In genomic region chr22:46732041-46732379, GRCh38 we compare ENCODE assay signal across 13 cellular contexts. TPM values are rescaled to one million over a fixed set of nuclear protein-coding genes. Genes with fewer than 3 reads are reported as not detected.
DNase-seq lines count a peak whose midpoint lies in the region; ATAC-seq and TF ChIP-seq lines count a peak whose summit lies in the region.
"Had no signal": no experiment of that assay in that cellular context is flagged by ENCODE, and none has a peak within 500 bp of the region (broad histone marks: within the 10 kb centered on the region; RNA-seq: fewer than 3 reads in every experiment).

No MANE protein-coding gene starts in this region.

- no TSS peak for BruUV-seq in mammary epithelial cell (replicated peaks; lab: Mats Ljungman, UMichigan)

- ATAC-seq in activated T-cell treated with anti-CD3 and anti-CD28 coated beads, Interleukin-2, amount 50 U/mL, for 72 hours (replicated peaks in 1 of 2): no peak
- no peak for ATAC-seq in activated T-cell treated with anti-CD3 and anti-CD28 coated beads, Interleukin-2, amount 50 U/mL, for 4 hours
- ATAC-seq in right lobe of liver (peak; percentile 2 to 24 (median 14)), GM18909 (IDR thresholded peaks at IDR 0.05; ENCODE audit: poor library complexity, unreplicated experiment) (no peak)
- ATAC-seq: A549 had no signal

- H3K4me2 ChIP-seq in mammary epithelial cell (ENCODE audit: insufficient read depth, low read depth, low read length): peak overlapping the region; percentile 65
- H3K4me2 ChIP-seq: A549 had no signal

- TF ChIP-seq EP300 in suprapubic skin (IDR thresholded peaks at IDR 0.05): no peak

- H3K9me3 ChIP-seq in mammary epithelial cell (replicated peaks; ENCODE audit: insufficient read depth, low read length) (no peaks in the 10 kb centered on the region), right lobe of liver (no peaks in the 10 kb centered on the region), suprapubic skin (no peaks in the 10 kb centered on the region)
- H3K9me3 ChIP-seq: A549, upper lobe of right lung had no signal

- TF ChIP-seq POLR2A in right lobe of liver (IDR thresholded peaks at IDR 0.05) (no peak), suprapubic skin (IDR thresholded peaks at IDR 0.05) (no peak)

- peaks cover 19% of the 10 kb centered on the region for H3K4me1 ChIP-seq in mammary epithelial cell (ENCODE audit: insufficient read depth, low read length)
- H3K4me1 ChIP-seq in right lobe of liver: peaks cover 0 to 94% (median 44%) of the 10 kb centered on the region in 4 donors
- peaks cover 65% of the 10 kb centered on the region for H3K4me1 ChIP-seq in suprapubic skin

- intact Hi-C loops in mammary epithelial cell (cut with micrococcal nuclease): no loop called here
- intact Hi-C loops in right lobe of liver (cut with DNase I): no loop called here
- intact Hi-C loops in posterior vena cava (cut with DNase I): no loop called here

- H3K4me1 Mint-ChIP-seq in activated T-cell treated with anti-CD3 and anti-CD28 coated beads, Interleukin-2, amount 50 U/mL, for 72 hours (ENCODE audit: low read depth): peaks cover 63% of the 10 kb centered on the region
- H3K4me1 Mint-ChIP-seq in activated T-cell treated with anti-CD3 and anti-CD28 coated beads, Interleukin-2, amount 50 U/mL, for 4 hours (ENCODE audit: low read depth): peaks cover 72% of the 10 kb centered on the region

- H3K36me3 Mint-ChIP-seq in activated T-cell treated with anti-CD3 and anti-CD28 coated beads, Interleukin-2, amount 50 U/mL, for 72 hours (ENCODE audit: insufficient read depth in 2 of 2): peaks cover 0 to 5% of the 10 kb centered on the region in 2 donors
- peaks cover 3% of the 10 kb centered on the region for H3K36me3 Mint-ChIP-seq in activated T-cell treated with anti-CD3 and anti-CD28 coated beads, Interleukin-2, amount 50 U/mL, for 4 hours (ENCODE audit: insufficient read depth)

- H3K36me3 ChIP-seq in mammary epithelial cell (ENCODE audit: insufficient read depth, low read length) (peaks cover 2% of the 10 kb centered on the region), right lobe of liver (peaks cover 0 to 2% (median 0%) of the 10 kb centered on the region in 4 donors), suprapubic skin (peaks cover 8% of the 10 kb centered on the region)
- H3K36me3 ChIP-seq: upper lobe of right lung had no signal

- no peaks in the 10 kb centered on the region for H3K27me3 Mint-ChIP-seq in activated T-cell treated with anti-CD3 and anti-CD28 coated beads, Interleukin-2, amount 50 U/mL, for 72 hours (ENCODE audit: low read depth)
- no peaks in the 10 kb centered on the region for H3K27me3 Mint-ChIP-seq in activated T-cell treated with anti-CD3 and anti-CD28 coated beads, Interleukin-2, amount 50 U/mL, for 4 hours (ENCODE audit: low read depth)
- H3K27me3 Mint-ChIP-seq: IgD-negative memory B cell had no signal

- dilution Hi-C loops in mammary epithelial cell (cut with HindIII; ENCODE audit: low sequenced_read_pairs): no loop called here

- H3K27me3 ChIP-seq in mammary epithelial cell (ENCODE audit: insufficient read depth, low read length) (no peaks in the 10 kb centered on the region), right lobe of liver (no peaks in the 10 kb centered on the region), suprapubic skin (no peaks in the 10 kb centered on the region)
- H3K27me3 ChIP-seq: upper lobe of right lung had no signal

- CTCF ChIA-PET in mammary epithelial cell (lab: Charles Lee; ENCODE audit: low non-redundant PET): no interaction called here

- WGBS in mammary epithelial cell (ENCODE audit: low coverage, missing lambda C conversion rate): 83% methylated on average over 3 of the region's 14 CpGs
- WGBS in right lobe of liver (ENCODE audit: insufficient coverage, low coverage, low lambda C conversion rate, missing lambda C conversion rate): 21% methylated on average over 13 of the region's 14 CpGs
- WGBS in suprapubic skin: 90% methylated on average over 14 of the region's 14 CpGs

- H3K4me3 ChIP-seq in mammary epithelial cell (replicated peaks in 1 of 3; ENCODE audit: insufficient read depth in 1 of 3, low read depth in 2 of 3, low read length in 3 of 3) (no peak overlapping the region), right lobe of liver (peak overlapping the region in 2 of 3 donors; percentile 20 to 39), suprapubic skin (no peak overlapping the region)
- H3K4me3 ChIP-seq: A549, upper lobe of right lung had no signal

- TF ChIP-seq CTCF in mammary epithelial cell (conservative IDR thresholded peaks at IDR 0.05 in 1 of 2, IDR thresholded peaks at IDR 0.05 in 1 of 2; ENCODE audit: extremely low read depth in 1 of 2, insufficient read depth in 1 of 2, low read depth in 1 of 2, low read length in 2 of 2) (no peak), right lobe of liver (IDR thresholded peaks at IDR 0.05) (no peak), suprapubic skin (IDR thresholded peaks at IDR 0.05) (no peak)

- H4K20me1 ChIP-seq in mammary epithelial cell (ENCODE audit: insufficient read depth, low read length): no peaks in the 10 kb centered on the region

- DNase-seq in activated T-cell treated with anti-CD3 and anti-CD28 coated beads, Interleukin-2, amount 50 U/mL, for 72 hours: no peak
- DNase-seq in activated T-cell treated with anti-CD3 and anti-CD28 coated beads, Interleukin-2, amount 50 U/mL, for 4 hours: no peak
- no peak for DNase-seq in mammary epithelial cell
- no peak for DNase-seq in right lobe of liver
- no peak for DNase-seq in suprapubic skin (ENCODE audit: low spot score in 2 of 2)
- DNase-seq in T1000 (lab: John Stamatoyannopoulos, UW): no peak
- no peak for DNase-seq in posterior vena cava (ENCODE audit: low spot score)
- DNase-seq: NCI-H446 treated with DMSO at 0.1 percent for 48 hours, upper lobe of right lung had no signal

- H2AFZ ChIP-seq in mammary epithelial cell (ENCODE audit: low read depth, low read length): peak overlapping the region; percentile 84

- H3K4me3 Mint-ChIP-seq in activated T-cell treated with anti-CD3 and anti-CD28 coated beads, Interleukin-2, amount 50 U/mL, for 72 hours: no peak overlapping the region
- no peak overlapping the region for H3K4me3 Mint-ChIP-seq in activated T-cell treated with anti-CD3 and anti-CD28 coated beads, Interleukin-2, amount 50 U/mL, for 4 hours
- H3K4me3 Mint-ChIP-seq: T-helper 2 cell treated with Interferon-gamma antibody and Interleukin-4, amounts not matched to agents 5 μg/mL and 100 μg/mL, for 36 hours had no signal

- in situ Hi-C loops in mammary epithelial cell (cut with MboI; ENCODE audit: low sequenced_read_pairs in 2 of 2): no loop called here

- peaks cover 47% of the 10 kb centered on the region for H3K79me2 ChIP-seq in mammary epithelial cell (ENCODE audit: insufficient read depth, low read length)

- no peak overlapping the region for H3K27ac ChIP-seq in mammary epithelial cell (ENCODE audit: insufficient read depth, low read depth, low read length)
- H3K27ac ChIP-seq in right lobe of liver: peak overlapping the region; percentile 48 to 74 (median 57)
- peak overlapping the region; percentile 55 for H3K27ac ChIP-seq in suprapubic skin
- H3K27ac ChIP-seq: A549, upper lobe of right lung had no signal

- H3K9ac ChIP-seq in mammary epithelial cell (ENCODE audit: insufficient read depth, low read length): no peak overlapping the region

- no peaks in the 10 kb centered on the region for H3K9me3 Mint-ChIP-seq in activated T-cell treated with anti-CD3 and anti-CD28 coated beads, Interleukin-2, amount 50 U/mL, for 72 hours
- H3K9me3 Mint-ChIP-seq in activated T-cell treated with anti-CD3 and anti-CD28 coated beads, Interleukin-2, amount 50 U/mL, for 4 hours: no peaks in the 10 kb centered on the region
- H3K9me3 Mint-ChIP-seq: IgD-negative memory B cell; T-helper 2 cell treated with Interferon-gamma antibody and Interleukin-4, amounts not matched to agents 5 μg/mL and 100 μg/mL, for 36 hours had no signal

- peak overlapping the region; percentile 44 for H3K27ac Mint-ChIP-seq in activated T-cell treated with anti-CD3 and anti-CD28 coated beads, Interleukin-2, amount 50 U/mL, for 72 hours

RNA-seq across cellular contexts. Expression of gene CERK, which starts 6.0 kb away (rescaled TPM):
- total RNA-seq in activated T-cell treated with anti-CD3 and anti-CD28 coated beads, Interleukin-2, amount 50 U/mL, for 72 hours: 10 to 100 TPM; 38.6 to 53.1 TPM
- 10 to 100 TPM; 41.4 to 47.3 (median 44.9) TPM for total RNA-seq in activated T-cell treated with anti-CD3 and anti-CD28 coated beads, Interleukin-2, amount 50 U/mL, for 4 hours
- total RNA-seq in mammary epithelial cell (10 to 100 TPM; 16.3 to 17.5 TPM), right lobe of liver (10 to 100 TPM in 5 of 6 experiments, 1 to 10 TPM in 1; 9.6 to 27.5 (median 18.5) TPM), suprapubic skin (10 to 100 TPM; 19.2 to 46.2 (median 36.6) TPM), posterior vena cava (10 to 100 TPM; 25.4 to 36.4 TPM)
- 16.0 TPM for polyA plus RNA-seq in mammary epithelial cell
- 27.8 TPM for polyA minus RNA-seq in mammary epithelial cell

RNA-seq across cellular contexts. Expression of gene TBC1D22A, which starts 30.4 kb away (rescaled TPM):
- total RNA-seq in activated T-cell treated with anti-CD3 and anti-CD28 coated beads, Interleukin-2, amount 50 U/mL, for 72 hours: 10 to 100 TPM; 29.5 to 34.8 TPM
- total RNA-seq in activated T-cell treated with anti-CD3 and anti-CD28 coated beads, Interleukin-2, amount 50 U/mL, for 4 hours: 10 to 100 TPM; 29.8 to 31.1 (median 29.9) TPM
- total RNA-seq in mammary epithelial cell (10 to 100 TPM; 19.3 to 27.0 TPM), right lobe of liver (10 to 100 TPM; 10.9 to 18.1 (median 14.0) TPM), suprapubic skin (10 to 100 TPM; 24.8 to 43.2 (median 35.4) TPM), posterior vena cava (10 to 100 TPM; 19.3 to 21.7 TPM)
- 17.0 TPM for polyA plus RNA-seq in mammary epithelial cell
- 6.4 TPM for polyA minus RNA-seq in mammary epithelial cell

Comparison
In these comparisons a context has a peak if more than half of its experiments do, and no peak if none do; other contexts are left out.
1. ATAC-seq: peak in right lobe of liver (4 of 4); none in activated T-cell treated with anti-CD3 and anti-CD28 coated beads, Interleukin-2, amount 50 U/mL, for 72 hours (0 of 2), activated T-cell treated with anti-CD3 and anti-CD28 coated beads, Interleukin-2, amount 50 U/mL, for 4 hours (0 of 2) and GM18909 (single experiment).
2. H3K4me3 ChIP-seq: peak in right lobe of liver (2 of 3); none in mammary epithelial cell (0 of 3) and suprapubic skin (single experiment).